ENCODE assay signal across 8 cellular contexts in genomic region chr11:18105802-18106574, GRCh38. TPM values are rescaled to one million over a fixed set of nuclear protein-coding genes. Genes with fewer than 3 reads are reported as not detected.
DNase-seq lines count a peak whose midpoint lies in the region; TF ChIP-seq lines count a peak whose summit lies in the region.

A gene with protein sequence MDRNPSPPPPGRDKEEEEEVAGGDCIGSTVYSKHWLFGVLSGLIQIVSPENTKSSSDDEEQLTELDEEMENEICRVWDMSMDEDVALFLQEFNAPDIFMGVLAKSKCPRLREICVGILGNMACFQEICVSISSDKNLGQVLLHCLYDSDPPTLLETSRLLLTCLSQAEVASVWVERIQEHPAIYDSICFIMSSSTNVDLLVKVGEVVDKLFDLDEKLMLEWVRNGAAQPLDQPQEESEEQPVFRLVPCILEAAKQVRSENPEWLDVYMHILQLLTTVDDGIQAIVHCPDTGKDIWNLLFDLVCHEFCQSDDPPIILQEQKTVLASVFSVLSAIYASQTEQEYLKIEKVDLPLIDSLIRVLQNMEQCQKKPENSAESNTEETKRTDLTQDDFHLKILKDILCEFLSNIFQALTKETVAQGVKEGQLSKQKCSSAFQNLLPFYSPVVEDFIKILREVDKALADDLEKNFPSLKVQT (minus strand): TSS chr11:18106082. CDS start chr11:18106041, 41 bp downstream.

- H3K27me3 ChIP-seq in SK-N-SH (ENCODE audit: insufficient read depth) = no peaks in the 10 kb centered on the region
- no peaks in the 10 kb centered on the region for H3K27me3 ChIP-seq in ovary
- H3K27me3 ChIP-seq in thymus (ENCODE audit: control insufficient read depth, insufficient read depth) = no peaks in the 10 kb centered on the region

- H3K27ac ChIP-seq in SK-N-SH (ENCODE audit: low read depth in 2 of 2, low read length in 1 of 2) (peak within 1 kb of the TSS; percentile 18 to 51; a peak in 1 of 4 replicates), ovary (peak within 1 kb of the TSS; percentile 33 to 43), thymus (ENCODE audit: low read depth) (peak within 1 kb of the TSS; percentile 20)

- peaks cover 25% of the 10 kb centered on the region for H3K4me1 Mint-ChIP-seq in HFFc6 (ENCODE audit: low read depth)

- peak within 1 kb of the TSS; percentile 83 for H3K4me2 ChIP-seq in SK-N-SH

- H3K27ac Mint-ChIP-seq in HFFc6 = peak within 1 kb of the TSS; percentile 81

- POLR2A ChIA-PET in SK-N-SH (lab: Yijun Ruan, JAX) = interaction anchor here (0.6 kb wide), 1 partner anchor 10 kb away, joined by 3 read pairs; no protein-coding TSS in a partner anchor

- TF ChIP-seq CTCF in GM10266 (IDR thresholded peaks at IDR 0.05; ENCODE audit: control insufficient read depth, insufficient read depth, low read depth, missing control alignments) (peak; percentile 90), HFFc6 (IDR thresholded peaks at IDR 0.05) (peak; percentile 83), SK-N-SH (IDR thresholded peaks at IDR 0.05) (peak; percentile 86), ovary (IDR thresholded peaks at IDR 0.05) (peak; percentile 42 to 65 (median 62))

- H3K9me3 Mint-ChIP-seq in HFFc6 = no peaks in the 10 kb centered on the region

- H3K36me3 ChIP-seq in SK-N-SH (replicated peaks in 1 of 2; ENCODE audit: control insufficient read depth in 1 of 2, insufficient read depth in 2 of 2, low read length in 1 of 2) (peaks cover 19 to 25% of the 10 kb centered on the region in 2 experiments), ovary (no peaks in the 10 kb centered on the region), thymus (ENCODE audit: control insufficient read depth, insufficient read depth) (no peaks in the 10 kb centered on the region)

- H3K27me3 Mint-ChIP-seq in HFFc6 (ENCODE audit: insufficient read depth) = no peaks in the 10 kb centered on the region; the same call in 1 of the 2 replicates

- TF ChIP-seq EP300 in SK-N-SH (IDR thresholded peaks at IDR 0.05; ENCODE audit: borderline replicate concordance in 1 of 2, low read depth in 1 of 2, low read length in 1 of 2) (no peak; a peak in 1 of 4 replicates), ovary (IDR thresholded peaks at IDR 0.05) (no peak)

- peaks cover 0 to 9% of the 10 kb centered on the region in 2 experiments; a peak in 2 of 4 replicates for H3K4me1 ChIP-seq in SK-N-SH (ENCODE audit: control insufficient read depth in 1 of 2, insufficient read depth in 2 of 2, low read depth in 1 of 2, low read length in 1 of 2)
- H3K4me1 ChIP-seq in ovary (ENCODE audit: insufficient read depth) = peaks cover 3% of the 10 kb centered on the region
- H3K4me1 ChIP-seq in thymus (ENCODE audit: control insufficient read depth, insufficient read depth, low read length) = peaks cover 6% of the 10 kb centered on the region

- H3K9ac ChIP-seq in SK-N-SH = peak within 1 kb of the TSS; percentile 81

- peak within 1 kb of the TSS; percentile 96 for H3K4me3 Mint-ChIP-seq in HFFc6

- peak; percentile 43 for TF ChIP-seq POLR2A in ovary (IDR thresholded peaks at IDR 0.05)

- H2AFZ ChIP-seq in SK-N-SH (ENCODE audit: low read depth) = peak within 1 kb of the TSS; percentile 93

- CTCF ChIA-PET in SK-N-SH (lab: Yijun Ruan, JAX) = interaction anchor here (0.7 to 5.8 kb wide), 23 partner anchors 8 to 669 kb away, joined by 3 to 78 read pairs (median 4); no protein-coding TSS in a partner anchor

- no peaks in the 10 kb centered on the region for H3K9me3 ChIP-seq in SK-N-SH
- no peaks in the 10 kb centered on the region for H3K9me3 ChIP-seq in ovary
- H3K9me3 ChIP-seq in thymus (ENCODE audit: control insufficient read depth) = no peaks in the 10 kb centered on the region

- peaks cover 29% of the 10 kb centered on the region for H3K79me2 ChIP-seq in SK-N-SH (ENCODE audit: insufficient read depth)

- no peaks in the 10 kb centered on the region for H4K20me1 ChIP-seq in SK-N-SH (ENCODE audit: insufficient read depth)

- H3K9me2 ChIP-seq in SK-N-SH = no peaks in the 10 kb centered on the region

- TF ChIP-seq RAD21 in SK-N-SH (IDR thresholded peaks at IDR 0.05; ENCODE audit: low read length) = 0 out of 2 replicates have a peak, but pooled peaks have one; percentile 26

- H3K4me3 ChIP-seq in SK-N-SH (ENCODE audit: low read depth in 2 of 2, low read length in 1 of 2) (peak within 1 kb of the TSS; percentile 87 to 88), ovary (peak within 1 kb of the TSS; percentile 84), thymus (ENCODE audit: low read length) (peak within 1 kb of the TSS; percentile 73)

- 8% methylated on average over 24 of the region's 48 CpGs for WGBS in SK-N-SH (ENCODE audit: low lambda C conversion rate)
- 3 to 5% (median 4%) methylated on average over 44 to 48 of the region's 48 CpGs for WGBS in ovary, 3 donors
- 6% methylated on average over 48 of the region's 48 CpGs for WGBS in thymus

- peaks cover 10% of the 10 kb centered on the region; the same call in 1 of the 2 replicates for H3K36me3 Mint-ChIP-seq in HFFc6 (ENCODE audit: low read depth)

- H3F3A ChIP-seq in SK-N-SH (replicated peaks; ENCODE audit: insufficient read depth) = no peaks in the 10 kb centered on the region

- DNase-seq in GM10266 (ENCODE audit: extremely low spot score) = peak; percentile 88
- DNase-seq in HFFc6 = peak; percentile 53
- DNase-seq in MV-4-11 (lab: John Stamatoyannopoulos, UW) = peak; percentile 74
- peak; percentile 98 for DNase-seq in SK-N-SH
- peak; percentile 92 for DNase-seq in activated naive CD4-positive, alpha-beta T cell treated with anti-CD3 and anti-CD28 coated beads, Interleukin-2, amount 50 U/mL, for 16 hours
- peak; percentile 69 to 96 (median 90) for DNase-seq in head of caudate nucleus
- DNase-seq in ovary = peak; percentile 78 to 90 (median 85)

- intact Hi-C loops in head of caudate nucleus (cut with DNase I) = loop anchor here (5.0 kb wide), 1 partner anchor 94 kb away; the partner anchor contains the start of gene SERGEF
- intact Hi-C loops in ovary (cut with DNase I) = loop anchor here in 2 of 4 donors (2.0 to 10.0 kb wide), 3 partner anchors 95 to 189 kb away; no protein-coding TSS in a partner anchor

TF ChIP-seq in SK-N-SH, 30 proteins besides CTCF, POLR2A, EP300 and RAD21 (continues in another document):
- TF ChIP-seq RXRA (IDR thresholded peaks at IDR 0.05; ENCODE audit: borderline replicate concordance, low read depth) = no peak; the same call in 1 of the 2 replicates
- TF ChIP-seq NRF1 (IDR thresholded peaks at IDR 0.05; ENCODE audit: low read depth, low read length) = no peak
- TF ChIP-seq USF2 (IDR thresholded peaks at IDR 0.05; ENCODE audit: borderline replicate concordance, low read depth, low read length) = no peak
- peak; percentile 84 for TF ChIP-seq ELF1 (IDR thresholded peaks at IDR 0.05)
- TF ChIP-seq GATA2 (CRISPR knock-in tag; IDR thresholded peaks at IDR 0.05) = no peak
- no peak for TF ChIP-seq MEF2A (IDR thresholded peaks at IDR 0.05; ENCODE audit: borderline replicate concordance, low read depth)
- TF ChIP-seq EZH2phosphoT487 (IDR thresholded peaks at IDR 0.05; ENCODE audit: borderline replicate concordance, low read depth) = no peak
- TF ChIP-seq SMC3 (IDR thresholded peaks at IDR 0.05; ENCODE audit: low read depth, low read length) = peak; percentile 38
- TF ChIP-seq JUND (IDR thresholded peaks at IDR 0.05) = no peak
- peak; percentile 82 for TF ChIP-seq NFIC (IDR thresholded peaks at IDR 0.05; ENCODE audit: borderline replicate concordance)
- 0 out of 2 replicates have a peak, but pooled peaks have one; percentile 6 for TF ChIP-seq TCF12 (IDR thresholded peaks at IDR 0.05)
- TF ChIP-seq SIN3A (IDR thresholded peaks at IDR 0.05; ENCODE audit: borderline replicate concordance, low read depth, low read length) = peak; percentile 60; the same call in 1 of the 2 replicates
- peak; percentile 78; the same call in 1 of the 2 replicates for TF ChIP-seq TAF1 (IDR thresholded peaks at IDR 0.05; ENCODE audit: borderline replicate concordance, low read depth, low read length)
- peak; percentile 84 for TF ChIP-seq MXI1 (IDR thresholded peaks at IDR 0.05; ENCODE audit: low read depth, low read length)
- TF ChIP-seq, protein P1, sequence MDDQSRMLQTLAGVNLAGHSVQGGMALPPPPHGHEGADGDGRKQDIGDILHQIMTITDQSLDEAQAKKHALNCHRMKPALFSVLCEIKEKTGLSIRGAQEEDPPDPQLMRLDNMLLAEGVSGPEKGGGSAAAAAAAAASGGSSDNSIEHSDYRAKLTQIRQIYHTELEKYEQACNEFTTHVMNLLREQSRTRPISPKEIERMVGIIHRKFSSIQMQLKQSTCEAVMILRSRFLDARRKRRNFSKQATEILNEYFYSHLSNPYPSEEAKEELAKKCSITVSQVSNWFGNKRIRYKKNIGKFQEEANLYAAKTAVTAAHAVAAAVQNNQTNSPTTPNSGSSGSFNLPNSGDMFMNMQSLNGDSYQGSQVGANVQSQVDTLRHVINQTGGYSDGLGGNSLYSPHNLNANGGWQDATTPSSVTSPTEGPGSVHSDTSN (IDR thresholded peaks at IDR 0.05) = no peak; the same call in 1 of the 2 replicates
- TF ChIP-seq, protein P2, sequence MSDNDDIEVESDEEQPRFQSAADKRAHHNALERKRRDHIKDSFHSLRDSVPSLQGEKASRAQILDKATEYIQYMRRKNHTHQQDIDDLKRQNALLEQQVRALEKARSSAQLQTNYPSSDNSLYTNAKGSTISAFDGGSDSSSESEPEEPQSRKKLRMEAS (IDR thresholded peaks at IDR 0.05; ENCODE audit: low read depth) = peak; percentile 76
- TF ChIP-seq POLR2AphosphoS5 (IDR thresholded peaks at IDR 0.05; ENCODE audit: low read depth, low read length) = peak; percentile 80
- TF ChIP-seq RCOR1 (IDR thresholded peaks at IDR 0.05; ENCODE audit: low read length) = no peak
- TF ChIP-seq CHD2 (IDR thresholded peaks at IDR 0.05; ENCODE audit: low read length, partially characterized antibody) = peak; percentile 83
- peak; percentile 82 for TF ChIP-seq GABPA (IDR thresholded peaks at IDR 0.05; ENCODE audit: low read depth)

RNA-seq across cellular contexts. Expression of the gene that starts here (rescaled TPM):
- 10 to 100 TPM; 10.3 to 16.6 (median 15.3) TPM for total RNA-seq in HFFc6 (2021; fragmentation: NEBNext Ultra II Directional; extraction: Animal tissue kit (Norgen Biotek cat#: 25700))
- polyA plus RNA-seq in SK-N-SH (2012; rRNA removed) = 17.9 and 19.6 TPM in 2 replicates
- polyA plus RNA-seq in SK-N-SH (2012; cell fraction: cytosol; rRNA removed) = 21.4 and 26.2 TPM in 2 replicates
- polyA plus RNA-seq in SK-N-SH (2012; cell fraction: nucleus; rRNA removed) = 16.9 and 22.3 TPM in 2 replicates
- 10 to 100 TPM in 5 of 7 donors, 1 to 10 TPM in 2; 5.7 to 15.0 (median 12.6) TPM for total RNA-seq in ovary
- polyA plus RNA-seq in ovary = 10 to 100 TPM; 12.0 to 14.6 TPM
- 19.4 TPM for polyA plus RNA-seq in thymus

Comparison
In these comparisons a context has a peak if more than half of its experiments do, and no peak if none do; other contexts are left out.
1. Peak in every context shown above with its lines: DNase-seq, H3K4me3 ChIP-seq and H3K27ac ChIP-seq.